1 cellular context compared by ENCODE assay signal in genomic region chr14:99026471-99026870, GRCh38.
TF ChIP-seq lines count a peak whose summit lies in the region.

No MANE protein-coding gene starts in this region.

TF ChIP-seq in GM12878, 131 proteins besides CTCF, POLR2A, EP300 and RAD21 (continued from another document):
- TF ChIP-seq ZBTB11 (CRISPR knock-in tag; IDR thresholded peaks at IDR 0.05) (peak; percentile 87), NR2C2 (IDR thresholded peaks at IDR 0.05; ENCODE audit: borderline replicate concordance, control insufficient read depth, insufficient read length, low read depth) (no peak), CHD1 (IDR thresholded peaks at IDR 0.05; ENCODE audit: low read depth, low read length) (no peak), ZNF622 (IDR thresholded peaks at IDR 0.05) (no peak), SIX5 (IDR thresholded peaks at IDR 0.05; ENCODE audit: low read depth, low read length, severe bottlenecking) (peak; percentile 27), HDGF (IDR thresholded peaks at IDR 0.05) (no peak), SKIL (IDR thresholded peaks at IDR 0.05; ENCODE audit: low read depth, poor library complexity, severe bottlenecking) (no peak), USF2 (IDR thresholded peaks at IDR 0.05; ENCODE audit: borderline replicate concordance, low read depth, low read length) (no peak), GABPA (IDR thresholded peaks at IDR 0.05; ENCODE audit: low read depth) (peak; percentile 90), POLR2AphosphoS2 (IDR thresholded peaks at IDR 0.05; ENCODE audit: low read depth, low read length) (no peak), FOXM1 (IDR thresholded peaks at IDR 0.05; ENCODE audit: low read depth, low read length) (no peak), CBX5 (IDR thresholded peaks at IDR 0.05; ENCODE audit: low read depth) (no peak), RBBP5 (conservative IDR thresholded peaks at IDR 0.05) (no peak), MAX (IDR thresholded peaks at IDR 0.05; ENCODE audit: low read depth, low read length) (no peak), KAT2A (conservative IDR thresholded peaks at IDR 0.05; ENCODE audit: control insufficient read depth, low read depth, low read length) (no peak), NRF1 (conservative IDR thresholded peaks at IDR 0.05; ENCODE audit: low read depth, low read length) (no peak), HCFC1 (IDR thresholded peaks at IDR 0.05; ENCODE audit: low read length) (0 out of 2 replicates have a peak, but pooled peaks have one; percentile 32), WRNIP1 (IDR thresholded peaks at IDR 0.05; ENCODE audit: borderline replicate concordance, low read depth, low read length) (no peak), STAT1 (conservative IDR thresholded peaks at IDR 0.05) (no peak), EED (IDR thresholded peaks at IDR 0.05; ENCODE audit: low read depth) (no peak), EGR1 (IDR thresholded peaks at IDR 0.05; ENCODE audit: borderline replicate concordance in 1 of 2, low read depth in 2 of 2, low read length in 2 of 2) (no peak), RAD51 (IDR thresholded peaks at IDR 0.05) (no peak), SIN3A (IDR thresholded peaks at IDR 0.05; ENCODE audit: low read depth, low read length) (no peak), SUZ12 (IDR thresholded peaks at IDR 0.05; ENCODE audit: unreplicated experiment) (no peak), ZNF274 (IDR thresholded peaks at IDR 0.05; ENCODE audit: insufficient read depth, insufficient read length) (no peak), PRDM15 (CRISPR knock-in tag; IDR thresholded peaks at IDR 0.05) (no peak), REST (IDR thresholded peaks at IDR 0.05; ENCODE audit: low read depth, low read length) (no peak), SREBF1 (IDR thresholded peaks at IDR 0.05; ENCODE audit: low read length) (no peak), TBL1XR1 (IDR thresholded peaks at IDR 0.05; ENCODE audit: low read depth, low read length) (no peak), SRF (IDR thresholded peaks at IDR 0.05; ENCODE audit: low read depth in 2 of 2, low read length in 2 of 2) (no peak), ZNF592 (IDR thresholded peaks at IDR 0.05) (no peak), POU2F2 (IDR thresholded peaks at IDR 0.05; ENCODE audit: borderline replicate concordance, low read depth, low read length) (no peak), ATF7 (IDR thresholded peaks at IDR 0.05; ENCODE audit: low read depth) (no peak)
